ENCODE assay signal across 10 cellular contexts in the genomic region with DNA sequence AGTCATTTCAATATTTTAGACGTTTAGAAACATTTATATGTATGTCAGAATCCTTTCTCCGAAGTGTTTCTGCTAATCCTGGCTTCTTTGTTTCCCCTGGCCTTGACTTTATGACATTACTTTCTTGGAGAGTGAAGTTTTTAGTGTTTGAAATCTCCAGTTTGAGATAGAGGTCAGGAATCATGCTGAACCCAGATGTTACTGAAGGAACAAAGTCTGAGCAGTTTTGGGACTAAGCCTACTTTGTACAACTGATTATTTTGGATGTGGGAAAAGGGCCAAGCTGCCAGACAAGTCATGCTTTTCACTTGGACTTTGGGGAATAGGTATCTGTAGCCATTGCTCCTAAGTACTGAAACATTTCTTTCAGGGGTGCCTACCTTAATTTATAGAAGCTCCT. TPM values are rescaled to one million over a fixed set of nuclear protein-coding genes. Genes with fewer than 3 reads are reported as not detected.
DNase-seq lines count a peak whose midpoint lies in the region; ATAC-seq and TF ChIP-seq lines count a peak whose summit lies in the region.
"Had no signal": no experiment of that assay in that cellular context is flagged by ENCODE, and none has a peak within 500 bp of the region (broad histone marks: within the 10 kb centered on the region; RNA-seq: fewer than 3 reads in every experiment).

No MANE protein-coding gene starts in this region.

- H3K27me3 ChIP-seq in right atrium auricular region (no peaks in the 10 kb centered on the region), mononuclear cell (ENCODE audit: insufficient read depth, low read length) (no peaks in the 10 kb centered on the region), uterus (no peaks in the 10 kb centered on the region)
- H3K27me3 ChIP-seq: colonic mucosa had no signal

- H3K36me3 ChIP-seq in right atrium auricular region (no peaks in the 10 kb centered on the region), uterus (no peaks in the 10 kb centered on the region)
- H3K36me3 ChIP-seq: BE2C, colonic mucosa had no signal

- intact Hi-C loops in left cardiac atrium (cut with DNase I) (no loop called here), uterus (cut with DNase I; ENCODE audit: low total_unique reads) (no loop called here)

- peak overlapping the region; percentile 74 to 82 for H3K27ac ChIP-seq in right atrium auricular region
- peak overlapping the region; percentile 29 to 44 for H3K27ac ChIP-seq in uterus
- H3K27ac ChIP-seq: colonic mucosa had no signal

- TF ChIP-seq CTCF in right atrium auricular region (IDR thresholded peaks at IDR 0.05) (no peak), choroid plexus epithelial cell (conservative IDR thresholded peaks at IDR 0.05; ENCODE audit: low read depth, low read length) (no peak), uterus (IDR thresholded peaks at IDR 0.05) (no peak)

- peaks cover 0 to 48% of the 10 kb centered on the region in 2 donors for H3K4me1 ChIP-seq in right atrium auricular region
- peaks cover 49% of the 10 kb centered on the region for H3K4me1 ChIP-seq in mononuclear cell (ENCODE audit: insufficient read depth, low read length)
- H3K4me1 ChIP-seq in uterus, result no peaks in the 10 kb centered on the region
- H3K4me1 ChIP-seq: BE2C, colonic mucosa had no signal

- TF ChIP-seq POLR2A in uterus (IDR thresholded peaks at IDR 0.05), result no peak

- H3K9me3 ChIP-seq in right atrium auricular region, result no peaks in the 10 kb centered on the region
- no peaks in the 10 kb centered on the region for H3K9me3 ChIP-seq in mononuclear cell (ENCODE audit: low read depth, low read length)
- H3K9me3 ChIP-seq in uterus, result no peaks in the 10 kb centered on the region
- H3K9me3 ChIP-seq: BE2C, colonic mucosa had no signal

- ATAC-seq in left cardiac atrium, result no peak
- no peak for ATAC-seq in HG02642 (IDR thresholded peaks at IDR 0.05; ENCODE audit: poor library complexity, unreplicated experiment)
- ATAC-seq in HG03521 (IDR thresholded peaks at IDR 0.05; ENCODE audit: unreplicated experiment), result no peak
- ATAC-seq in HG02588 (IDR thresholded peaks at IDR 0.05; ENCODE audit: unreplicated experiment), result no peak

- DNase-seq in right atrium auricular region (ENCODE audit: low spot score) (no peak), left cardiac atrium (no peak), choroid plexus epithelial cell (ENCODE audit: low read depth) (peak; percentile 50), uterus (no peak)
- DNase-seq: BE2C, colonic mucosa had no signal

- peak overlapping the region; percentile 54 to 62 for H3K4me3 ChIP-seq in right atrium auricular region
- H3K4me3 ChIP-seq in choroid plexus epithelial cell (ENCODE audit: low read depth, low read length), result no peak overlapping the region
- peak overlapping the region; percentile 62 for H3K4me3 ChIP-seq in mononuclear cell (ENCODE audit: low read length)
- H3K4me3 ChIP-seq in uterus, result peak overlapping the region in 1 of 2 donors; percentile 1
- H3K4me3 ChIP-seq: colonic mucosa had no signal

RNA-seq across cellular contexts. Expression of a gene that starts 2.3 kb away (rescaled TPM):
- total RNA-seq in right atrium auricular region (10 to 100 TPM in 1 of 2 donors, 1 to 10 TPM in 1; 8.1 to 14.2 TPM), left cardiac atrium (10 to 100 TPM; 19.0 to 20.0 TPM), mononuclear cell (26.1 TPM), uterus (10 to 100 TPM in 3 of 4 donors, 1 to 10 TPM in 1; 8.2 to 35.7 (median 23.1) TPM)
